9 cellular contexts compared by ENCODE assay signal in genomic region chr5:95959051-95959963, GRCh38. TPM values are rescaled to one million over a fixed set of nuclear protein-coding genes. Genes with fewer than 3 reads are reported as not detected.
DNase-seq lines count a peak whose midpoint lies in the region; ATAC-seq, FAIRE-seq and TF ChIP-seq lines count a peak whose summit lies in the region.
"Had no signal": no experiment of that assay in that cellular context is flagged by ENCODE, and none has a peak within 500 bp of the region (broad histone marks: within the 10 kb centered on the region; RNA-seq: fewer than 3 reads in every experiment).

No MANE protein-coding gene starts in this region.

- peak overlapping the region; percentile 93 for H3K4me2 ChIP-seq in Loucy (ENCODE audit: low read depth, low read length, poor library complexity, severe bottlenecking)

- FAIRE-seq in HTR-8/SVneo (lab: Jason Lieb, UNC) (no peak), GM12891 (lab: Jason Lieb, UNC) (no peak)

- intact Hi-C loops in CD14-positive monocyte (cut with micrococcal nuclease) = loop anchor here in 1 of 2 donors (5.0 kb wide), 1 partner anchor 37 kb away; no protein-coding TSS in a partner anchor

- peaks cover 59% of the 10 kb centered on the region for H3K4me1 Mint-ChIP-seq in CD14-positive monocyte
- peaks cover 60% of the 10 kb centered on the region for H3K4me1 Mint-ChIP-seq in endodermal cell
- peaks cover 48 to 59% of the 10 kb centered on the region in 2 donors for H3K4me1 Mint-ChIP-seq in natural killer cell treated with Interleukin-12 subunit alpha and Interleukin-12 subunit beta and Interleukin-15 and Interleukin-18, amount 100 ng/mL, for 72 hours (ENCODE audit: low read depth in 2 of 2)

- peaks cover 0 to 2% (median 0%) of the 10 kb centered on the region in 7 donors for H3K9me3 Mint-ChIP-seq in CD14-positive monocyte
- H3K9me3 Mint-ChIP-seq in endodermal cell = no peaks in the 10 kb centered on the region
- H3K9me3 Mint-ChIP-seq in natural killer cell treated with Interleukin-12 subunit alpha and Interleukin-12 subunit beta and Interleukin-15 and Interleukin-18, amount 100 ng/mL, for 72 hours = no peaks in the 10 kb centered on the region

- no peak overlapping the region for H2AFZ ChIP-seq in Loucy (ENCODE audit: low read length)

- H3K27me3 ChIP-seq in Loucy (ENCODE audit: insufficient read depth, low read length, poor library complexity, severe bottlenecking) = no peaks in the 10 kb centered on the region
- no peaks in the 10 kb centered on the region for H3K27me3 ChIP-seq in endodermal cell (ENCODE audit: control insufficient read depth, insufficient read depth, low read length, poor library complexity, severe bottlenecking)

- H3K4me3 Mint-ChIP-seq in CD14-positive monocyte (peak overlapping the region; percentile 99), endodermal cell (peak overlapping the region; percentile 95)
- peak overlapping the region; percentile 90 for H3K4me3 Mint-ChIP-seq in natural killer cell treated with Interleukin-12 subunit alpha and Interleukin-12 subunit beta and Interleukin-15 and Interleukin-18, amount 100 ng/mL, for 72 hours

- H3K27me3 Mint-ChIP-seq in CD14-positive monocyte (ENCODE audit: low read depth in 3 of 3) (peaks cover 6 to 28% (median 15%) of the 10 kb centered on the region in 3 donors), endodermal cell (ENCODE audit: insufficient read depth) (peaks cover 4% of the 10 kb centered on the region)
- no peaks in the 10 kb centered on the region for H3K27me3 Mint-ChIP-seq in natural killer cell treated with Interleukin-12 subunit alpha and Interleukin-12 subunit beta and Interleukin-15 and Interleukin-18, amount 100 ng/mL, for 72 hours

- ATAC-seq in natural killer cell treated with Interleukin-12 subunit alpha and Interleukin-12 subunit beta and Interleukin-15 and Interleukin-18, amount 100 ng/mL, for 72 hours = no peak
- no peak for ATAC-seq in HG02610 (IDR thresholded peaks at IDR 0.05; ENCODE audit: unreplicated experiment)

- H3K79me2 ChIP-seq in Loucy (ENCODE audit: insufficient read depth, low read length) = peaks cover 22% of the 10 kb centered on the region; the same call in 1 of the 2 replicates

- H3K36me3 ChIP-seq in Loucy (ENCODE audit: insufficient read depth, low read length) (no peaks in the 10 kb centered on the region), endodermal cell (ENCODE audit: control insufficient read depth, insufficient read depth, low read length) (peaks cover 27% of the 10 kb centered on the region)

- no peak for TF ChIP-seq CTCF in CD14-positive monocyte (IDR thresholded peaks at IDR 0.05)
- no peak for TF ChIP-seq CTCF in Loucy (conservative IDR thresholded peaks at IDR 0.05; ENCODE audit: low read length)
- TF ChIP-seq CTCF in endodermal cell (conservative IDR thresholded peaks at IDR 0.05) = peak; percentile 29

- no peaks in the 10 kb centered on the region for H4K20me1 ChIP-seq in Loucy (ENCODE audit: insufficient read depth, low read length, poor library complexity, severe bottlenecking)

- H3K27ac Mint-ChIP-seq in CD14-positive monocyte (no peak overlapping the region), endodermal cell (peak overlapping the region; percentile 36)
- peak overlapping the region; percentile 95 to 98 for H3K27ac Mint-ChIP-seq in natural killer cell treated with Interleukin-12 subunit alpha and Interleukin-12 subunit beta and Interleukin-15 and Interleukin-18, amount 100 ng/mL, for 72 hours

- H3K27ac ChIP-seq in endodermal cell (ENCODE audit: low read depth, low read length) = no peak overlapping the region

- H3K9me3 ChIP-seq in Loucy (ENCODE audit: insufficient read depth, low read depth, low read length) (no peaks in the 10 kb centered on the region), endodermal cell (ENCODE audit: control insufficient read depth, low read length) (no peaks in the 10 kb centered on the region)
- H3K9me3 ChIP-seq: mucosa of descending colon had no signal

- H3K4me1 ChIP-seq in Loucy (ENCODE audit: insufficient read depth, low read length, poor library complexity, severe bottlenecking) = peaks cover 50% of the 10 kb centered on the region
- H3K4me1 ChIP-seq in endodermal cell (ENCODE audit: control insufficient read depth, insufficient read depth, low read length) = peaks cover 6% of the 10 kb centered on the region

- 57 to 68% methylated on average over 10 of the region's 10 CpGs for WGBS in endodermal cell (ENCODE audit: insufficient coverage in 1 of 2, insufficient read length in 1 of 2), 2 experiments

- H3K9ac ChIP-seq in Loucy (ENCODE audit: low read depth, low read length, poor library complexity, severe bottlenecking) = no peak overlapping the region
- H3K9ac ChIP-seq in endodermal cell (ENCODE audit: extremely low read depth, low read length, poor library complexity, severe bottlenecking) = peak overlapping the region; percentile 95

- no peak for DNase-seq in CD14-positive monocyte (ENCODE audit: low spot score)
- DNase-seq in endodermal cell = peak; percentile 78
- DNase-seq in natural killer cell treated with Interleukin-12 subunit alpha and Interleukin-12 subunit beta and Interleukin-15 and Interleukin-18, amount 100 ng/mL, for 72 hours (ENCODE audit: low spot score) = no peak
- no peak for DNase-seq in HTR-8/SVneo (ENCODE audit: insufficient read length, low spot score)
- no peak for DNase-seq in GM12891 (ENCODE audit: insufficient read length, low spot score)
- no peak for DNase-seq in dedifferentiated amniotic fluid mesenchymal stem cell (ENCODE audit: extremely low spot score)

- H3F3A ChIP-seq in Loucy (ENCODE audit: low read depth) = no peaks in the 10 kb centered on the region

- no peak for TF ChIP-seq POLR2A in GM12891 (IDR thresholded peaks at IDR 0.05; ENCODE audit: low read depth, low read length)

- no peaks in the 10 kb centered on the region for H3K9me2 ChIP-seq in Loucy (replicated peaks; ENCODE audit: low read depth, low read length)

- H3K36me3 Mint-ChIP-seq in CD14-positive monocyte (peaks cover 6 to 17% of the 10 kb centered on the region in 2 donors), endodermal cell (ENCODE audit: low read depth) (peaks cover 5% of the 10 kb centered on the region)
- peaks cover 16% of the 10 kb centered on the region for H3K36me3 Mint-ChIP-seq in natural killer cell treated with Interleukin-12 subunit alpha and Interleukin-12 subunit beta and Interleukin-15 and Interleukin-18, amount 100 ng/mL, for 72 hours

- peak overlapping the region; percentile 90 for H3K4me3 ChIP-seq in Loucy (ENCODE audit: low read length, poor library complexity, severe bottlenecking)
- peak overlapping the region; percentile 96 for H3K4me3 ChIP-seq in endodermal cell (ENCODE audit: low read length)

TF ChIP-seq in GM12891, 5 proteins besides CTCF, POLR2A, EP300 and RAD21:
- TF ChIP-seq TAF1 (IDR thresholded peaks at IDR 0.05; ENCODE audit: low read depth, low read length) (no peak), SPI1 (IDR thresholded peaks at IDR 0.05; ENCODE audit: low read depth, low read length) (no peak), POLR2AphosphoS5 (IDR thresholded peaks at IDR 0.05; ENCODE audit: low read depth, low read length) (no peak), PAX5 (IDR thresholded peaks at IDR 0.05; ENCODE audit: insufficient read depth, low read length, severe bottlenecking) (no peak), POU2F2 (IDR thresholded peaks at IDR 0.05; ENCODE audit: low read depth, low read length) (no peak)
TF ChIP-seq in GM12891: peak in this region for 0.

RNA-seq across cellular contexts. Expression of gene ELL2, which starts 2.3 kb away (rescaled TPM):
- polyA plus RNA-seq in CD14-positive monocyte = 1 to 10 TPM; 3.1 to 5.8 TPM
- 10 to 100 TPM; 28.6 to 44.1 TPM for total RNA-seq in endodermal cell
- 16.7 TPM for polyA plus RNA-seq in endodermal cell (2013, experiment 1 of 2)
- polyA plus RNA-seq in endodermal cell (2013, experiment 2 of 2) = 17.0 TPM
- total RNA-seq in natural killer cell treated with Interleukin-12 subunit alpha and Interleukin-12 subunit beta and Interleukin-15 and Interleukin-18, amount 100 ng/mL, for 72 hours = 100 to 1,000 TPM; 110 to 200 TPM
- polyA plus RNA-seq in GM12891 (2012; ENCODE audit: low read depth, missing spikeins) = 19.1 TPM

Comparison
In these comparisons a context has a peak if more than half of its experiments do, and no peak if none do; other contexts are left out.
1. H3K27ac Mint-ChIP-seq: peak in endodermal cell (single experiment) and natural killer cell treated with Interleukin-12 subunit alpha and Interleukin-12 subunit beta and Interleukin-15 and Interleukin-18, amount 100 ng/mL, for 72 hours (2 of 2); none in CD14-positive monocyte (0 of 7).
2. Peak in every context shown above with its lines, with median percentiles within 50 percentile points of each other: H3K4me3 Mint-ChIP-seq.